In genomic region chrX:113959912-113960626, GRCh38 we compare ENCODE assay signal across 18 cellular contexts.
DNase-seq lines count a peak whose midpoint lies in the region; ATAC-seq and TF ChIP-seq lines count a peak whose summit lies in the region.
"Had no signal": no experiment of that assay in that cellular context is flagged by ENCODE, and none has a peak within 500 bp of the region (broad histone marks: within the 10 kb centered on the region; RNA-seq: fewer than 3 reads in every experiment).

No MANE protein-coding gene starts in this region.

- H3K4me3 Mint-ChIP-seq in brain, result no peak overlapping the region
- H3K4me3 Mint-ChIP-seq: CD4-positive, CD25-positive, alpha-beta regulatory T cell; IgD-negative memory B cell had no signal

- H3K4me1 Mint-ChIP-seq in brain, result peaks cover 26% of the 10 kb centered on the region
- H3K4me1 Mint-ChIP-seq: CD4-positive, CD25-positive, alpha-beta regulatory T cell had no signal

- peak overlapping the region; percentile 49; the same call in 1 of the 2 replicates for H3K27ac ChIP-seq in HUES6 (ENCODE audit: low read depth, low read length)
- H3K27ac ChIP-seq in iPS-18a (ENCODE audit: low read length), result peak overlapping the region; percentile 44
- no peak overlapping the region for H3K27ac ChIP-seq in aorta (ENCODE audit: low read depth in 1 of 2, low read length in 2 of 2)
- H3K27ac ChIP-seq: RWPE1 had no signal

- H3K4me1 ChIP-seq in HUES6 (ENCODE audit: control insufficient read depth, insufficient read depth, low read length) (peaks cover 18% of the 10 kb centered on the region; the same call in 1 of the 2 replicates), iPS-18a (ENCODE audit: control insufficient read depth, low read depth, low read length) (peaks cover 41% of the 10 kb centered on the region), aorta (ENCODE audit: control insufficient read depth in 1 of 2, insufficient read depth in 2 of 2, low read length in 2 of 2) (no peaks in the 10 kb centered on the region)
- H3K4me1 ChIP-seq: Caco-2 had no signal

- ATAC-seq in GM21786 (IDR thresholded peaks at IDR 0.05; ENCODE audit: unreplicated experiment), result no peak
- no peak for ATAC-seq in HG03442 (IDR thresholded peaks at IDR 0.05; ENCODE audit: unreplicated experiment)
- ATAC-seq in aorta (ENCODE audit: low FRiP score), result no peak
- ATAC-seq: PC-3 had no signal

- H3K27me3 ChIP-seq in HUES6 (ENCODE audit: control insufficient read depth, insufficient read depth, low read length), result no peaks in the 10 kb centered on the region
- no peaks in the 10 kb centered on the region for H3K27me3 ChIP-seq in iPS-18a (ENCODE audit: control insufficient read depth, insufficient read depth, low read length)
- no peaks in the 10 kb centered on the region for H3K27me3 ChIP-seq in aorta (ENCODE audit: control insufficient read depth in 1 of 2, insufficient read depth in 2 of 2, low read length in 1 of 2)

- H3K4me3 ChIP-seq in HUES6 (ENCODE audit: low read depth, low read length) (no peak overlapping the region), iPS-18a (ENCODE audit: low read length) (peak overlapping the region; percentile 0), aorta (ENCODE audit: low read length in 2 of 2) (no peak overlapping the region)

- no peaks in the 10 kb centered on the region for H3K9me3 Mint-ChIP-seq in brain
- H3K9me3 Mint-ChIP-seq: IgD-negative memory B cell had no signal

- H3K9me3 ChIP-seq in HUES6 (ENCODE audit: control insufficient read depth, insufficient read depth, low read depth, low read length) (no peaks in the 10 kb centered on the region), iPS-18a (ENCODE audit: control insufficient read depth, low read depth, low read length) (no peaks in the 10 kb centered on the region), aorta (ENCODE audit: control insufficient read depth, low read length) (no peaks in the 10 kb centered on the region)
- H3K9me3 ChIP-seq: Caco-2 had no signal

- no peaks in the 10 kb centered on the region for H3K36me3 Mint-ChIP-seq in brain
- H3K36me3 Mint-ChIP-seq: CD4-positive, CD25-positive, alpha-beta regulatory T cell; IgD-negative memory B cell had no signal

- WGBS in aorta, 2 donors, result 30 to 40% methylated on average over 4 of the region's 4 CpGs

- no peak for TF ChIP-seq CTCF in brain (conservative IDR thresholded peaks at IDR 0.05)

- H3K27me3 Mint-ChIP-seq in brain, result no peaks in the 10 kb centered on the region
- H3K27me3 Mint-ChIP-seq: CD4-positive, CD25-positive, alpha-beta regulatory T cell; IgD-negative memory B cell had no signal

- no peak for DNase-seq in aorta
- DNase-seq in GF-D8 (lab: John Stamatoyannopoulos, UW), result no peak
- DNase-seq: Caco-2; CD4-positive, CD25-positive, alpha-beta regulatory T cell; EL; Kasumi-1; NCI-H1105; NCI-H1694; NCI-H345; NCI-H748 treated with DMSO at 0.1 percent for 48 hours; PC-3 had no signal

- intact Hi-C loops in aorta (cut with DNase I), result no loop called here

- H3K36me3 ChIP-seq in HUES6 (ENCODE audit: control insufficient read depth, insufficient read depth, low read length) (peaks cover 67% of the 10 kb centered on the region), iPS-18a (ENCODE audit: control insufficient read depth, low read depth, low read length) (peaks cover 4% of the 10 kb centered on the region), aorta (ENCODE audit: control insufficient read depth in 1 of 2, insufficient read depth in 2 of 2, low read length in 1 of 2) (no peaks in the 10 kb centered on the region)

- H3K9ac ChIP-seq in HUES6 (ENCODE audit: low read length) (no peak overlapping the region), iPS-18a (ENCODE audit: low read length) (no peak overlapping the region)

- H3K27ac Mint-ChIP-seq in brain, result peak overlapping the region in 3 of 5 experiments; percentile 49 to 81 (median 58)
- H3K27ac Mint-ChIP-seq: CD4-positive, CD25-positive, alpha-beta regulatory T cell; IgD-negative memory B cell had no signal

Comparison
In these comparisons a context has a peak if more than half of its experiments do, and no peak if none do; other contexts are left out.
1. H3K27ac ChIP-seq: peak in HUES6 (single experiment) and iPS-18a (single experiment); none in aorta (0 of 2).